Comparison of ENCODE assay signal across 8 cellular contexts in the genomic region with DNA sequence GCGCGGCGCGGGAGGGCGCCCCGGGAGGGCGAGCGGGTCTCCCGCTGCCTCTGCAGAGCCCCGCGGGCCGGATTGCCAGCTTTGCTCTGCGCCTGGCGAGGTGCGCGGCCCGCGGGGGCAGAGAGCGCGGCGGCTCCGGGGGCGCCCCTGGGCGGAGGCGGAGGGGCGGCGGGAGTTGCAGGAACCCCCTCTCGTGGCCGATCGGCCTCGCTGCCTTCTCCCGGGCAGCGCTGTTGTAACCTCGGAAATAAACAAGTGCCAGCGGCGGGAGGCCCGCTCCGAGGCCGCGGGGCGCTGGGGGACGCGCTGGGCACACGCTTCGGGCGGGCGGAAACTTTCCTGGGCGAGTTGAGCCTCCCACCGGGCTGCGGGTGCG.
DNase-seq lines count a peak whose midpoint lies in the region; ATAC-seq and TF ChIP-seq lines count a peak whose summit lies in the region.

No MANE protein-coding gene starts in this region.

- peak; percentile 45 for TF ChIP-seq CTCF in choroid plexus epithelial cell (conservative IDR thresholded peaks at IDR 0.05; ENCODE audit: low read depth, low read length)

- no peaks in the 10 kb centered on the region for H3K9me3 Mint-ChIP-seq in activated naive CD4-positive, alpha-beta T cell treated with anti-CD3 and anti-CD28 coated beads, Interleukin-2, amount 10 ng/mL, durations not matched to agents 7 days and 5 days

- H3K4me3 ChIP-seq in choroid plexus epithelial cell (ENCODE audit: low read depth, low read length) = peak overlapping the region; percentile 55

- peaks cover 53% of the 10 kb centered on the region for H3K27me3 Mint-ChIP-seq in activated naive CD4-positive, alpha-beta T cell treated with anti-CD3 and anti-CD28 coated beads, Interleukin-2, amount 10 ng/mL, durations not matched to agents 7 days and 5 days

- CTCF ChIA-PET in activated naive CD4-positive, alpha-beta T cell treated with anti-CD3 and anti-CD28 coated beads, Interleukin-2, amount 10 ng/mL, durations not matched to agents 7 days and 5 days (lab: Charles Lee) = interaction anchor here (0.7 kb wide), 1 partner anchor 938 kb away, joined by 3 read pairs; no protein-coding TSS in a partner anchor

- no peaks in the 10 kb centered on the region for H3K36me3 Mint-ChIP-seq in activated naive CD4-positive, alpha-beta T cell treated with anti-CD3 and anti-CD28 coated beads, Interleukin-2, amount 10 ng/mL, durations not matched to agents 7 days and 5 days

- ATAC-seq in GM19324 (IDR thresholded peaks at IDR 0.05; ENCODE audit: low FRiP score, unreplicated experiment) = no peak

- DNase-seq in stimulated activated CD4-positive, alpha-beta T cell treated with anti-CD3 and anti-CD28 coated beads, Interleukin-15, amount 100 ng/mL, for 24 hours = peak; percentile 13
- no peak for DNase-seq in stimulated activated CD4-positive, alpha-beta T cell treated with anti-CD3 and anti-CD28 coated beads, Interleukin-4, amount 100 ng/mL, for 1 hour
- DNase-seq in choroid plexus epithelial cell (ENCODE audit: low read depth) (peak; percentile 52), CD1c-positive myeloid dendritic cell (ENCODE audit: extremely low spot score) (no peak), NCI-H1436 treated with DMSO at 0.1 percent for 48 hours (lab: John Stamatoyannopoulos, UW) (no peak)
- DNase-seq in activated naive CD4-positive, alpha-beta T cell treated with anti-CD3 and anti-CD28 coated beads, Interleukin-2, amount 10 ng/mL, durations not matched to agents 7 days and 5 days = no peak

- H3K4me1 Mint-ChIP-seq in activated naive CD4-positive, alpha-beta T cell treated with anti-CD3 and anti-CD28 coated beads, Interleukin-2, amount 10 ng/mL, durations not matched to agents 7 days and 5 days = peaks cover 2% of the 10 kb centered on the region

- peaks cover 8% of the 10 kb centered on the region for H3K27me3 ChIP-seq in layer of hippocampus (ENCODE audit: control insufficient read depth, insufficient read depth, low read length)

- no peak overlapping the region for H3K27ac Mint-ChIP-seq in activated naive CD4-positive, alpha-beta T cell treated with anti-CD3 and anti-CD28 coated beads, Interleukin-2, amount 10 ng/mL, durations not matched to agents 7 days and 5 days

- no peak overlapping the region for H3K4me3 Mint-ChIP-seq in activated naive CD4-positive, alpha-beta T cell treated with anti-CD3 and anti-CD28 coated beads, Interleukin-2, amount 10 ng/mL, durations not matched to agents 7 days and 5 days

- peak overlapping the region; percentile 18 for H3K27ac ChIP-seq in layer of hippocampus (ENCODE audit: low read depth, low read length)

Comparison
In these comparisons a context has a peak if more than half of its experiments do, and no peak if none do; other contexts are left out.
1. DNase-seq: peak in stimulated activated CD4-positive, alpha-beta T cell treated with anti-CD3 and anti-CD28 coated beads, Interleukin-15, amount 100 ng/mL, for 24 hours (single experiment) and choroid plexus epithelial cell (single experiment); none in stimulated activated CD4-positive, alpha-beta T cell treated with anti-CD3 and anti-CD28 coated beads, Interleukin-4, amount 100 ng/mL, for 1 hour (single experiment), CD1c-positive myeloid dendritic cell (single experiment), activated naive CD4-positive, alpha-beta T cell treated with anti-CD3 and anti-CD28 coated beads, Interleukin-2, amount 10 ng/mL, durations not matched to agents 7 days and 5 days (single experiment) and NCI-H1436 treated with DMSO at 0.1 percent for 48 hours (single experiment).